In genomic region chr17:62986549-62986948, GRCh38 we compare ENCODE assay signal across 1 cellular context.
TF ChIP-seq lines count a peak whose summit lies in the region.

No MANE protein-coding gene starts in this region.

TF ChIP-seq in IMR-90, 13 proteins besides CTCF, POLR2A, EP300 and RAD21 (continued from another document):
- TF ChIP-seq CHD1 (IDR thresholded peaks at IDR 0.05; ENCODE audit: low read depth, low read length) (no peak), BHLHE40 (IDR thresholded peaks at IDR 0.05; ENCODE audit: low read depth, low read length) (no peak), NFE2L2 (IDR thresholded peaks at IDR 0.05; ENCODE audit: low read depth, low read length) (no peak), MXI1 (IDR thresholded peaks at IDR 0.05; ENCODE audit: borderline replicate concordance, low read depth, low read length) (no peak), MAZ (IDR thresholded peaks at IDR 0.05; ENCODE audit: borderline replicate concordance, low read depth, low read length) (no peak), SMC3 (IDR thresholded peaks at IDR 0.05; ENCODE audit: low read depth, low read length) (no peak), FOS (IDR thresholded peaks at IDR 0.05; ENCODE audit: low read depth, low read length) (no peak), MAFK (IDR thresholded peaks at IDR 0.05; ENCODE audit: low read depth, low read length) (no peak)
TF ChIP-seq in IMR-90: peak in this region for 0.
